ENCODE assay signal across 15 cellular contexts in the genomic region with DNA sequence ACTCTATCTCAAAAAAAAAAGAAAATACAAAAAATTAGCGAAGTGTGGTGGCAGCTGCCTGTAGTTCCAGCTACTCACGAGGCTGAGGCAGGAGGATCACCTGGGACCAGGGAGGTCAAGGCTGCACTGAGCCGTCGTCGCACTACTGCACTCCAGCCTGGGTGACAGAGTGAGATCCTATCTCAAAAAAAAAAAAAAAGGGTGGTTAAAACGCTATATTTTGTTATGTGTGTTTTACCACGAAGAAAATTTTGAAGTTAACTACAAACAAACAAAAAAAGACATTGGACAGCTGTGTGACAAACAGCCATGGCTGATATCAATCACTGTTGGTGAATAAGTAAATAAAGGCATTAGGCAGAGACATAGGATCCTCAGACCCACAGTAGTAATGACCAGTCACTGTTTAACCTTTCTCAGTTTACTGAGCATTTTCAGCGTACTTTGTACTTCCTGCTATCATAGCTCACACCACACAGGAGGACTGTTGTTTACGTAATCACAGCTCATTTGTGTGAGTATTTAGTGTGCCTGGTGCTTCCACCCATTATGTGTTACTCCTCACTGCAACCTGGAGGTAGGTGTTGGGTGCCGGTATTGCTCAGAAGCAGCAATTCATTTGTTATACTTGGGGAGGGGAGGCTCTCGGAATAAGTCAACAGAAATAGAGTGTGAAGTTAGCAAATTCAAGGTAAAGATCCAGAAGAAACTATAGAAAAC. TPM values are rescaled to one million over a fixed set of nuclear protein-coding genes. Genes with fewer than 3 reads are reported as not detected.
DNase-seq lines count a peak whose midpoint lies in the region; ATAC-seq, FAIRE-seq and TF ChIP-seq lines count a peak whose summit lies in the region.
"Had no signal": no experiment of that assay in that cellular context is flagged by ENCODE, and none has a peak within 500 bp of the region (broad histone marks: within the 10 kb centered on the region; RNA-seq: fewer than 3 reads in every experiment).

No MANE protein-coding gene starts in this region.

- no peak for TF ChIP-seq POLR2A in GM12878 (IDR thresholded peaks at IDR 0.05; ENCODE audit: low read depth, low read length)

- ATAC-seq in GM12878, result peak; percentile 30; the same call in 2 of the 3 replicates
- ATAC-seq in mucosa of descending colon, result peak; percentile 96
- no peak for ATAC-seq in HG02763 (IDR thresholded peaks at IDR 0.05; ENCODE audit: unreplicated experiment)

- H3K27me3 Mint-ChIP-seq in HFFc6 (ENCODE audit: insufficient read depth), result no peaks in the 10 kb centered on the region

- no peak overlapping the region for H3K4me2 ChIP-seq in GM12878 (ENCODE audit: control insufficient read depth, insufficient read depth)

- no peaks in the 10 kb centered on the region for H3K36me3 ChIP-seq in GM12878 (ENCODE audit: control insufficient read depth in 2 of 2, insufficient read depth in 2 of 2, low read length in 1 of 2)
- no peaks in the 10 kb centered on the region for H3K36me3 ChIP-seq in mucosa of descending colon (ENCODE audit: low read depth)
- H3K36me3 ChIP-seq: Peyer's patch had no signal

- no peak overlapping the region for H3K4me3 ChIP-seq in GM12878
- H3K4me3 ChIP-seq in mucosa of descending colon, result no peak overlapping the region
- H3K4me3 ChIP-seq: Peyer's patch had no signal

- no peaks in the 10 kb centered on the region; a peak in 1 of 4 replicates for H3K27me3 ChIP-seq in GM12878 (replicated peaks in 1 of 2; ENCODE audit: control insufficient read depth in 2 of 2, insufficient read depth in 2 of 2, low read length in 1 of 2)
- H3K27me3 ChIP-seq: Peyer's patch had no signal

- CTCF ChIA-PET in GM12878 (lab: Yijun Ruan, JAX), result interaction anchor here (0.6 to 1.8 kb wide), 3 partner anchors 31 to 310 kb away, joined by 3 to 5 read pairs (median 4); no protein-coding TSS in a partner anchor

- intact Hi-C loops in GM12878 (cut with micrococcal nuclease; ENCODE audit: unreplicated experiment), result no loop called here
- intact Hi-C loops in mucosa of descending colon (cut with DNase I, micrococcal nuclease), result no loop called here

- no peak overlapping the region for H3K27ac Mint-ChIP-seq in HFFc6
- H3K27ac Mint-ChIP-seq: activated CD4-positive, alpha-beta memory T cell treated with anti-CD3 and anti-CD28 coated beads for 36 hours had no signal

- in situ Hi-C loops in Caki2 (cut with HindIII; ENCODE audit: low pct_unique_long_range_greater_than_20kb, low sequenced_read_pairs) (no loop called here), GM12878 (cut with MboI) (no loop called here)

- POLR2A ChIA-PET in GM12878 (lab: Charles Lee), result no interaction called here

- no peak for TF ChIP-seq RAD21 in GM12878 (IDR thresholded peaks at IDR 0.05; ENCODE audit: insufficient read depth, low read depth, low read length)

- no peak for TF ChIP-seq EP300 in GM12878 (IDR thresholded peaks at IDR 0.05; ENCODE audit: borderline replicate concordance in 1 of 2, control insufficient read depth in 1 of 2, low read depth in 2 of 2, low read length in 2 of 2)

- peaks cover 22% of the 10 kb centered on the region for H3K4me1 Mint-ChIP-seq in HFFc6 (ENCODE audit: low read depth)

- H4K20me1 ChIP-seq in GM12878 (ENCODE audit: control insufficient read depth, insufficient read depth), result no peaks in the 10 kb centered on the region

- no TSS peak for BruUV-seq in GM12878 (replicated peaks; lab: Mats Ljungman, UMichigan)

- RAD21 ChIA-PET in GM12878 (lab: Charles Lee; ENCODE audit: unreplicated experiment), result interaction anchor here (0.6 kb wide), 1 partner anchor 14 kb away, joined by 4 read pairs; no protein-coding TSS in a partner anchor

- TF ChIP-seq CTCF in GM12878 (IDR thresholded peaks at IDR 0.05 in 2 of 3, conservative IDR thresholded peaks at IDR 0.05 in 1 of 3; ENCODE audit: control insufficient read depth in 2 of 3, extremely low read depth in 1 of 3, insufficient read depth in 1 of 3, low read depth in 3 of 3, low read length in 3 of 3) (no peak), mucosa of descending colon (IDR thresholded peaks at IDR 0.05) (no peak), HFFc6 (IDR thresholded peaks at IDR 0.05) (no peak)

- H3K9ac ChIP-seq in GM12878 (ENCODE audit: control insufficient read depth, insufficient read depth, low read length), result no peak overlapping the region

- SMC1A ChIA-PET in GM12878 (lab: Charles Lee; ENCODE audit: uncharacterized antibody, unreplicated experiment), result interaction anchor here (1.8 kb wide), 1 partner anchor 13 kb away, joined by 6 read pairs; no protein-coding TSS in a partner anchor

- H3K4me1 ChIP-seq in GM12878 (ENCODE audit: control insufficient read depth, insufficient read depth, low read length), result no peaks in the 10 kb centered on the region
- H3K4me1 ChIP-seq in mucosa of descending colon (ENCODE audit: low read depth), result no peaks in the 10 kb centered on the region

- no peak overlapping the region for H3K4me3 Mint-ChIP-seq in HFFc6
- H3K4me3 Mint-ChIP-seq: activated CD4-positive, alpha-beta memory T cell treated with anti-CD3 and anti-CD28 coated beads for 36 hours had no signal

- no peak overlapping the region for H3K27ac ChIP-seq in GM12878 (ENCODE audit: control insufficient read depth, insufficient read depth)

- no peaks in the 10 kb centered on the region for H3K9me3 ChIP-seq in GM12878 (replicated peaks; ENCODE audit: control insufficient read depth, insufficient read depth, low read length)
- no peaks in the 10 kb centered on the region for H3K9me3 ChIP-seq in mucosa of descending colon
- H3K9me3 ChIP-seq: Peyer's patch had no signal

- FAIRE-seq in GM12878 (lab: Jason Lieb, UNC), result no peak

- 61% methylated on average over 11 of the region's 11 CpGs for WGBS in GM12878 (ENCODE audit: insufficient coverage, insufficient replicate concordance, low lambda C conversion rate, missing lambda C conversion rate)

- peak; percentile 33 for DNase-seq in Caki2 (ENCODE audit: low read depth)
- DNase-seq in NCI-H2029 (lab: John Stamatoyannopoulos, UW), result peak; percentile 74
- no peak for DNase-seq in GM12878 (ENCODE audit: low read depth, low spot score)
- DNase-seq in mucosa of descending colon, result peak in 2 of 3 donors; percentile 29 to 61
- DNase-seq in OCI-M2 (lab: John Stamatoyannopoulos, UW; ENCODE audit: unreplicated experiment), result no peak
- DNase-seq in AG08395 (ENCODE audit: low spot score), result no peak
- DNase-seq in HFFc6, result no peak
- DNase-seq: activated CD4-positive, alpha-beta memory T cell treated with anti-CD3 and anti-CD28 coated beads for 36 hours; activated effector memory CD4-positive, alpha-beta T cell treated with anti-CD3 and anti-CD28 coated beads, Interleukin-2, amount 50 U/mL, for 16 hours; erythroblast; NCI-H2107; stimulated activated CD4-positive, alpha-beta T cell treated with anti-CD3 and anti-CD28 coated beads, Interleukin-4, amount 100 ng/mL, for 24 hours; stimulated activated naive CD4-positive, alpha-beta T cell had no signal

- no peak overlapping the region for H2AFZ ChIP-seq in GM12878 (ENCODE audit: control insufficient read depth, low read depth, low read length)

- peaks cover 3% of the 10 kb centered on the region for H3K9me3 Mint-ChIP-seq in HFFc6
- H3K9me3 Mint-ChIP-seq: activated CD4-positive, alpha-beta memory T cell treated with anti-CD3 and anti-CD28 coated beads for 36 hours had no signal

- 0 out of 2 replicates have a peak, but pooled peaks cover 2% of the 10 kb centered on the region for H3K36me3 Mint-ChIP-seq in HFFc6 (ENCODE audit: low read depth)
- H3K36me3 Mint-ChIP-seq: activated CD4-positive, alpha-beta memory T cell treated with anti-CD3 and anti-CD28 coated beads for 36 hours had no signal

- no peaks in the 10 kb centered on the region for H3K79me2 ChIP-seq in GM12878 (ENCODE audit: control insufficient read depth, insufficient read depth, low read length)

TF ChIP-seq in GM12878, 131 proteins besides CTCF, POLR2A, EP300 and RAD21:
- no peak for TF ChIP-seq DPF2 (IDR thresholded peaks at IDR 0.05)
- no peak for TF ChIP-seq EGR1 (IDR thresholded peaks at IDR 0.05; ENCODE audit: borderline replicate concordance in 1 of 2, low read depth in 2 of 2, low read length in 2 of 2)
- TF ChIP-seq, protein P1, sequence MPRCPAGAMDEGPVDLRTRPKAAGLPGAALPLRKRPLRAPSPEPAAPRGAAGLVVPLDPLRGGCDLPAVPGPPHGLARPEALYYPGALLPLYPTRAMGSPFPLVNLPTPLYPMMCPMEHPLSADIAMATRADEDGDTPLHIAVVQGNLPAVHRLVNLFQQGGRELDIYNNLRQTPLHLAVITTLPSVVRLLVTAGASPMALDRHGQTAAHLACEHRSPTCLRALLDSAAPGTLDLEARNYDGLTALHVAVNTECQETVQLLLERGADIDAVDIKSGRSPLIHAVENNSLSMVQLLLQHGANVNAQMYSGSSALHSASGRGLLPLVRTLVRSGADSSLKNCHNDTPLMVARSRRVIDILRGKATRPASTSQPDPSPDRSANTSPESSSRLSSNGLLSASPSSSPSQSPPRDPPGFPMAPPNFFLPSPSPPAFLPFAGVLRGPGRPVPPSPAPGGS (IDR thresholded peaks at IDR 0.05; ENCODE audit: borderline replicate concordance, insufficient read depth, low read depth, low read length, poor library complexity, severe bottlenecking), result peak; percentile 37
TF ChIP-seq in GM12878: peak in this region for 1.

RNA-seq across cellular contexts. Expression of a gene that starts 55.4 kb away (rescaled TPM):
- 154 and 171 TPM in 2 replicates for total RNA-seq in Caki2 (2014; rRNA removed; shearing (Covaris generic); ENCODE audit: low replicate concordance)
- total RNA-seq in GM12878 (2013; cell fraction: nucleolus; rRNA removed), result 0.98 and 2.9 TPM in 2 replicates
- 41.7 and 41.9 TPM in 2 replicates for total RNA-seq in GM12878 (2014; rRNA removed)
- 29.3 and 32.8 TPM in 2 replicates for total RNA-seq in GM12878 (2014; rRNA removed; fragmentation: Illumina TruSeq; extraction: Trizol)
- 25.6 and 31.2 TPM in 2 replicates for total RNA-seq in GM12878 (2021)
- polyA plus RNA-seq in GM12878 (2011; ENCODE audit: low read depth), result 14.7 TPM
- 25.1 and 30.0 TPM in 2 replicates for polyA plus RNA-seq in GM12878 (2011; rRNA removed)
- polyA plus RNA-seq in GM12878 (2011; cell fraction: cytosol; rRNA removed), result 37.4 and 43.0 TPM in 2 replicates
- 14.0 and 14.7 TPM in 2 replicates for polyA plus RNA-seq in GM12878 (2011; cell fraction: nucleus; rRNA removed)
- 17.1 and 18.1 TPM in 2 replicates for polyA plus RNA-seq in GM12878 (2012)
- polyA plus RNA-seq in GM12878 (2014; fragmentation: Illumina TruSeq; extraction: Trizol), result 30.0 and 33.3 TPM in 2 replicates
- polyA plus RNA-seq in GM12878 (2014; fragmentation: Nextera tagmentation; extraction: Ambion mirVana), result 10 to 100 TPM in 1 of 2 experiments, 1 to 10 TPM in 1; 6.3 to 15.9 TPM
- polyA plus RNA-seq in GM12878 (2014; rRNA removed), result 35.3 and 42.3 TPM in 2 replicates
- polyA plus RNA-seq in GM12878 (2016; fragmentation: Nextera tagmentation; extraction: Ambion mirVana), result 10 to 100 TPM; 35.7 to 39.9 TPM
- 22.5 and 23.1 TPM in 2 replicates for polyA minus RNA-seq in GM12878 (2011; rRNA and poly(A)+ RNA removed)
- 12.0 and 13.2 TPM in 2 replicates for polyA minus RNA-seq in GM12878 (2011; cell fraction: cytosol; rRNA and poly(A)+ RNA removed)
- polyA minus RNA-seq in GM12878 (2011; cell fraction: nucleus; rRNA and poly(A)+ RNA removed), result 3.1 and 3.4 TPM in 2 replicates
- total RNA-seq in mucosa of descending colon, result 10 to 100 TPM; 13.5 to 63.9 (median 20.7) TPM
- 100 to 1,000 TPM; 109 to 125 (median 117) TPM for total RNA-seq in HFFc6 (2021; fragmentation: NEBNext Ultra II Directional; extraction: Animal tissue kit (Norgen Biotek cat#: 25700))

Comparison
In these comparisons a context has a peak if more than half of its experiments do, and no peak if none do; other contexts are left out.
1. DNase-seq: peak in Caki2 (single experiment), NCI-H2029 (single experiment) and mucosa of descending colon (2 of 3); none in GM12878 (single experiment), OCI-M2 (single experiment), AG08395 (single experiment) and HFFc6 (single experiment).